Comparison of ENCODE assay signal across 23 cellular contexts in the genomic region with DNA sequence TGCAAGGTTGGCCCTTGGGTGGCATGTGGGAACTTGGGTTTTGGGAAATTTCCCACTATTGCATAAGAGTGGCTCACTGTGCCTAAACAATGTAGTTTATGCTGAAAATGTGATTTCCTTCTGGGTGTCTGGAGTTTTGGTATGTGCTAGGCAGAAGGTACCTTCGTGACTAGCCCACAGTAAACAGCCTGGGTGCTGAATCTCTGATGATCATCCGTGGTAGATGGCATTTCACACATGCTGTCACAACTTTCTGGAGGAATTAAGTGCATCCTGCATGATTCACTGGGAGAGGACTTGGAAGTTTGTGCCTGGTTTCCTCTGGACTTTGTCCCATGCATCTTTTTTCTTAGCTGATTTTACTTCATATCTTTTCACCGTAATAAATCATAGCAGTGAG.
DNase-seq lines count a peak whose midpoint lies in the region; ATAC-seq lines count a peak whose summit lies in the region.
"Had no signal": no experiment of that assay in that cellular context is flagged by ENCODE, and none has a peak within 500 bp of the region (broad histone marks: within the 10 kb centered on the region; RNA-seq: fewer than 3 reads in every experiment).

No MANE protein-coding gene starts in this region.

- H4K91ac ChIP-seq in trophoblast cell (ENCODE audit: low read depth, low read length): no peak overlapping the region

- H3K14ac ChIP-seq in trophoblast cell (ENCODE audit: low read length): no peak overlapping the region

- H3K9ac ChIP-seq in trophoblast cell (ENCODE audit: low read length): no peak overlapping the region
- H3K9ac ChIP-seq: SK-N-SH had no signal

- no peak overlapping the region for H3K4ac ChIP-seq in trophoblast cell (ENCODE audit: low read depth, low read length)

- no peak overlapping the region for H3K18ac ChIP-seq in trophoblast cell (ENCODE audit: low read length)

- no peak overlapping the region for H2BK12ac ChIP-seq in trophoblast cell (ENCODE audit: low read length)

- H3K79me1 ChIP-seq in trophoblast cell (ENCODE audit: low read length): no peaks in the 10 kb centered on the region

- no CpG with 5 or more reads among the region's 3 CpGs for WGBS in trophoblast cell (ENCODE audit: extremely low coverage, insufficient coverage, insufficient read length)

- H3K27ac ChIP-seq in trophoblast cell (ENCODE audit: low read depth, low read length): no peak overlapping the region

- intact Hi-C loops in head of caudate nucleus (cut with DNase I): loop anchor here (10.0 kb wide), 1 partner anchor 144 kb away; a partner anchor contains a TSS

- H2AK5ac ChIP-seq in trophoblast cell (ENCODE audit: low read length): no peak overlapping the region

- no peaks in the 10 kb centered on the region for H3K9me3 ChIP-seq in trophoblast cell (ENCODE audit: insufficient read depth, low read depth, low read length)
- H3K9me3 ChIP-seq: BE2C, SK-N-SH had no signal

- no peaks in the 10 kb centered on the region for H3K36me3 ChIP-seq in trophoblast cell (ENCODE audit: control insufficient read depth in 1 of 2, insufficient read depth in 2 of 2, low read length in 2 of 2)
- H3K36me3 ChIP-seq: BE2C had no signal

- no peak overlapping the region for H3K23ac ChIP-seq in trophoblast cell (ENCODE audit: low read length)

- H4K8ac ChIP-seq in trophoblast cell (ENCODE audit: low read depth, low read length): no peak overlapping the region

- no peaks in the 10 kb centered on the region for H3K79me2 ChIP-seq in trophoblast cell (ENCODE audit: control insufficient read depth, insufficient read depth, low read length, poor library complexity)

- no peak overlapping the region for H3K4me3 ChIP-seq in trophoblast cell (ENCODE audit: low read depth, low read length)

- DNase-seq in HCEC 1CT: peak; percentile 4
- DNase-seq in glomerular visceral epithelial cell (ENCODE audit: extremely low spot score): peak; percentile 4
- DNase-seq in trophoblast cell: peak; percentile 79 to 89
- no peak for DNase-seq in head of caudate nucleus
- DNase-seq in GM03348 (ENCODE audit: low spot score): no peak
- DNase-seq: ACHN; BE2C; COR-L47; DMS79 treated with DMSO at 0.1 percent for 48 hours; GOT3; MV-4-11; NCI-H1105 treated with DMSO at 0.1 percent for 48 hours; NCI-H2081; NCI-H2171; NCI-H345; NCI-H524; NCI-H774; NK-92 treated with Interleukin-12 subunit alpha and Interleukin-12 subunit beta, amount 100 ng/mL, for 24 hours; SIG-M5; SK-N-SH had no signal

- H4K12ac ChIP-seq in trophoblast cell (ENCODE audit: low read depth, low read length): no peak overlapping the region

- no peak overlapping the region for H2BK120ac ChIP-seq in trophoblast cell (ENCODE audit: insufficient read depth, low read length, poor library complexity)

- no peak overlapping the region for H2AFZ ChIP-seq in trophoblast cell (ENCODE audit: insufficient read depth, low read length, poor library complexity)

- no peaks in the 10 kb centered on the region for H3K27me3 ChIP-seq in trophoblast cell (ENCODE audit: insufficient read depth, low read length)
- H3K27me3 ChIP-seq: BE2C had no signal

- H3K4me1 ChIP-seq in trophoblast cell (ENCODE audit: control insufficient read depth in 1 of 2, insufficient read depth in 2 of 2, low read length in 2 of 2): no peaks in the 10 kb centered on the region
- H3K4me1 ChIP-seq: BE2C had no signal

- H2BK5ac ChIP-seq in trophoblast cell (ENCODE audit: low read depth, low read length, poor library complexity): no peak overlapping the region

- no peak for ATAC-seq in GM21723 (IDR thresholded peaks at IDR 0.05; ENCODE audit: unreplicated experiment)
- ATAC-seq in GM19324 (IDR thresholded peaks at IDR 0.05; ENCODE audit: low FRiP score, unreplicated experiment): no peak
- ATAC-seq: Panc1 had no signal

- H3K4me2 ChIP-seq in trophoblast cell (ENCODE audit: low read length): no peak overlapping the region
- H3K4me2 ChIP-seq: SK-N-SH had no signal

Comparison
In these comparisons a context has a peak if more than half of its experiments do, and no peak if none do; other contexts are left out.
1. DNase-seq: peak in HCEC 1CT (single experiment), glomerular visceral epithelial cell (single experiment) and trophoblast cell (2 of 2); none in head of caudate nucleus (0 of 42) and GM03348 (single experiment).